ENCODE assay signal across 33 cellular contexts in genomic region chr5:91706785-91707520, GRCh38.
DNase-seq lines count a peak whose midpoint lies in the region; ATAC-seq and TF ChIP-seq lines count a peak whose summit lies in the region.
"Had no signal": no experiment of that assay in that cellular context is flagged by ENCODE, and none has a peak within 500 bp of the region (broad histone marks: within the 10 kb centered on the region; RNA-seq: fewer than 3 reads in every experiment).

No MANE protein-coding gene starts in this region.

- H3K27me3 ChIP-seq in ACC112 (ENCODE audit: insufficient read depth, low read length), result no peaks in the 10 kb centered on the region
- H3K27me3 ChIP-seq in SK-N-SH (ENCODE audit: insufficient read depth), result no peaks in the 10 kb centered on the region
- H3K27me3 ChIP-seq: pancreas had no signal

- H2AFZ ChIP-seq in ACC112 (ENCODE audit: low read length, unreplicated experiment) (no peak overlapping the region), SK-N-SH (ENCODE audit: low read depth) (peak overlapping the region; percentile 1; the same call in 1 of the 2 replicates)

- no peak overlapping the region for H3K4me3 Mint-ChIP-seq in progenitor cell of endocrine pancreas (ENCODE audit: low read depth)
- H3K4me3 Mint-ChIP-seq: activated CD4-positive, alpha-beta T cell treated with anti-CD3 and anti-CD28 coated beads for 36 hours; activated CD8-positive, alpha-beta T cell treated with anti-CD3 and anti-CD28 coated beads, Interleukin-2, amount 10 ng/mL, durations not matched to agents 7 days and 5 days; activated naive CD4-positive, alpha-beta T cell treated with anti-CD3 and anti-CD28 coated beads, Interleukin-2, amount 50 U/mL, for 24 hours; dendritic cell treated with granulocyte-macrophage colony-stimulating factor and Interleukin-4, amounts not matched to agents 40 ng/mL and 50 ng/mL, for 4 days; nephron progenitor cell; stimulated activated naive CD8-positive, alpha-beta T cell treated with anti-CD3 and anti-CD28 coated beads, Interleukin-15, Interleukin-2, amounts not matched to agents 100 ng/mL and 50 ng/mL, for 24 hours had no signal

- H3F3A ChIP-seq in SK-N-SH (replicated peaks; ENCODE audit: insufficient read depth), result peaks cover 17% of the 10 kb centered on the region

- no peaks in the 10 kb centered on the region for H3K9me2 ChIP-seq in SK-N-SH

- 3% methylated on average over 1 of the region's 1 CpG for WGBS in SK-N-SH (ENCODE audit: low lambda C conversion rate)

- no peaks in the 10 kb centered on the region for H3K36me3 Mint-ChIP-seq in progenitor cell of endocrine pancreas (ENCODE audit: insufficient read depth)
- H3K36me3 Mint-ChIP-seq: activated naive CD4-positive, alpha-beta T cell treated with anti-CD3 and anti-CD28 coated beads, Interleukin-2, amount 50 U/mL, for 24 hours had no signal

- H3K27ac Mint-ChIP-seq in progenitor cell of endocrine pancreas, result no peak overlapping the region
- H3K27ac Mint-ChIP-seq: activated CD4-positive, alpha-beta T cell treated with anti-CD3 and anti-CD28 coated beads for 36 hours; activated CD8-positive, alpha-beta T cell treated with anti-CD3 and anti-CD28 coated beads, Interleukin-2, amount 10 ng/mL, durations not matched to agents 7 days and 5 days; activated naive CD4-positive, alpha-beta T cell treated with anti-CD3 and anti-CD28 coated beads, Interleukin-2, amount 50 U/mL, for 24 hours; activated T-helper 2 cell treated with anti-CD3 and anti-CD28 coated beads, Interferon-gamma antibody, Interleukin-2, Interleukin-4, amounts not matched to agents 10 μg/mL and 5 μg/mL and 100 μg/mL, durations not matched to agents 14 hours and 24 hours and 36 hours; dendritic cell treated with granulocyte-macrophage colony-stimulating factor and Interleukin-4, amounts not matched to agents 40 ng/mL and 50 ng/mL, for 4 days; nephron progenitor cell; stimulated activated naive CD8-positive, alpha-beta T cell treated with anti-CD3 and anti-CD28 coated beads, Interleukin-15, Interleukin-2, amounts not matched to agents 100 ng/mL and 50 ng/mL, for 24 hours had no signal

- no peak; a peak in 2 of 4 replicates for TF ChIP-seq EP300 in SK-N-SH (IDR thresholded peaks at IDR 0.05; ENCODE audit: borderline replicate concordance in 1 of 2, low read depth in 1 of 2, low read length in 1 of 2)

- H4K20me1 ChIP-seq in SK-N-SH (ENCODE audit: insufficient read depth), result no peaks in the 10 kb centered on the region

- H3K9me3 Mint-ChIP-seq in progenitor cell of endocrine pancreas (ENCODE audit: low read depth), result no peaks in the 10 kb centered on the region
- H3K9me3 Mint-ChIP-seq: activated T-helper 2 cell treated with anti-CD3 and anti-CD28 coated beads, Interferon-gamma antibody, Interleukin-2, Interleukin-4, amounts not matched to agents 10 μg/mL and 5 μg/mL and 100 μg/mL, durations not matched to agents 14 hours and 24 hours and 36 hours; nephron progenitor cell; stimulated activated naive CD8-positive, alpha-beta T cell treated with anti-CD3 and anti-CD28 coated beads, Interleukin-15, Interleukin-2, amounts not matched to agents 100 ng/mL and 50 ng/mL, for 24 hours had no signal

- TF ChIP-seq CTCF in SK-N-SH (IDR thresholded peaks at IDR 0.05) (no peak), choroid plexus epithelial cell (conservative IDR thresholded peaks at IDR 0.05; ENCODE audit: low read depth, low read length) (no peak), progenitor cell of endocrine pancreas (IDR thresholded peaks at IDR 0.05; ENCODE audit: unreplicated experiment) (no peak)

- H3K4me3 ChIP-seq in ACC112 (ENCODE audit: low read depth, low read length) (no peak overlapping the region), SK-N-SH (ENCODE audit: low read depth in 2 of 2, low read length in 1 of 2) (no peak overlapping the region), choroid plexus epithelial cell (ENCODE audit: low read depth, low read length) (no peak overlapping the region)
- H3K4me3 ChIP-seq: pancreas, thoracic aorta had no signal

- no peak overlapping the region for H3K9ac ChIP-seq in SK-N-SH

- CTCF ChIA-PET in SK-N-SH (lab: Yijun Ruan, JAX), result no interaction called here

- POLR2A ChIA-PET in SK-N-SH (lab: Yijun Ruan, JAX), result interaction anchor here (0.6 kb wide), 1 partner anchor 1877 kb away, joined by 3 read pairs; no protein-coding TSS in a partner anchor

- H3K27me3 Mint-ChIP-seq in progenitor cell of endocrine pancreas, result no peaks in the 10 kb centered on the region
- H3K27me3 Mint-ChIP-seq: activated CD4-positive, alpha-beta T cell treated with anti-CD3 and anti-CD28 coated beads for 36 hours; dendritic cell treated with granulocyte-macrophage colony-stimulating factor and Interleukin-4, amounts not matched to agents 40 ng/mL and 50 ng/mL, for 4 days; stimulated activated naive CD8-positive, alpha-beta T cell treated with anti-CD3 and anti-CD28 coated beads, Interleukin-15, Interleukin-2, amounts not matched to agents 100 ng/mL and 50 ng/mL, for 24 hours had no signal

- TF ChIP-seq RAD21 in SK-N-SH (IDR thresholded peaks at IDR 0.05; ENCODE audit: low read length), result no peak

- H3K79me2 ChIP-seq in ACC112 (ENCODE audit: control insufficient read depth, insufficient read depth, low read length, unreplicated experiment) (no peaks in the 10 kb centered on the region), SK-N-SH (ENCODE audit: insufficient read depth) (no peaks in the 10 kb centered on the region)

- H3K4me1 ChIP-seq in ACC112 (ENCODE audit: control insufficient read depth, insufficient read depth, low read length, unreplicated experiment), result peaks cover 10% of the 10 kb centered on the region
- H3K4me1 ChIP-seq in SK-N-SH (ENCODE audit: control insufficient read depth in 1 of 2, insufficient read depth in 2 of 2, low read depth in 1 of 2, low read length in 1 of 2), result no peaks in the 10 kb centered on the region
- H3K4me1 ChIP-seq: pancreas had no signal

- no peaks in the 10 kb centered on the region for H3K4me1 Mint-ChIP-seq in progenitor cell of endocrine pancreas (ENCODE audit: low read depth)
- H3K4me1 Mint-ChIP-seq: activated CD4-positive, alpha-beta T cell treated with anti-CD3 and anti-CD28 coated beads for 36 hours; activated naive CD4-positive, alpha-beta T cell treated with anti-CD3 and anti-CD28 coated beads, Interleukin-2, amount 50 U/mL, for 24 hours; nephron progenitor cell had no signal

- H3K27ac ChIP-seq in ACC112 (ENCODE audit: low read depth, low read length) (peak overlapping the region; percentile 6; the same call in 1 of the 2 replicates), SK-N-SH (ENCODE audit: low read depth in 2 of 2, low read length in 1 of 2) (peak overlapping the region; percentile 59 to 83; a peak in 3 of 4 replicates)
- H3K27ac ChIP-seq: pancreas, thoracic aorta, VCaP had no signal

- H3K9me3 ChIP-seq in SK-N-SH, result no peaks in the 10 kb centered on the region
- H3K9me3 ChIP-seq: pancreas, thoracic aorta had no signal

- peak overlapping the region; percentile 10; the same call in 1 of the 2 replicates for H3K4me2 ChIP-seq in SK-N-SH

- H3K36me3 ChIP-seq in ACC112 (ENCODE audit: insufficient read depth, low read length) (no peaks in the 10 kb centered on the region), SK-N-SH (replicated peaks in 1 of 2; ENCODE audit: control insufficient read depth in 1 of 2, insufficient read depth in 2 of 2, low read length in 1 of 2) (no peaks in the 10 kb centered on the region)
- H3K36me3 ChIP-seq: pancreas, thoracic aorta had no signal

- no peak for ATAC-seq in GM18870 (IDR thresholded peaks at IDR 0.05; ENCODE audit: unreplicated experiment)
- ATAC-seq: activated CD4-positive, alpha-beta T cell treated with anti-CD3 and anti-CD28 coated beads for 36 hours; activated CD8-positive, alpha-beta T cell treated with anti-CD3 and anti-CD28 coated beads, Interleukin-2, amount 10 ng/mL, durations not matched to agents 7 days and 5 days; left colon; pancreas had no signal

- DNase-seq in SK-N-SH (no peak), choroid plexus epithelial cell (ENCODE audit: low read depth) (peak; percentile 36), iris pigment epithelial cell (ENCODE audit: low read depth) (peak; percentile 50), mucosa of gallbladder (ENCODE audit: low spot score) (no peak), progenitor cell of endocrine pancreas (ENCODE audit: low spot score, unreplicated experiment) (no peak), NCI-H1048 (lab: John Stamatoyannopoulos, UW) (no peak)
- DNase-seq: activated CD4-positive, alpha-beta T cell treated with anti-CD3 and anti-CD28 coated beads for 36 hours; activated CD8-positive, alpha-beta T cell treated with anti-CD3 and anti-CD28 coated beads, Interleukin-2, amount 10 ng/mL, durations not matched to agents 7 days and 5 days; activated T-cell treated with anti-CD3 and anti-CD28 coated beads for 4 hours; Calu3; DMS79 treated with DMSO at 0.1 percent for 48 hours; GF-D8; hypothalamus; left colon; mammary epithelial cell; NCI-H1417 treated with DMSO at 0.1 percent for 48 hours; NCI-H2081 treated with DMSO at 0.1 percent for 48 hours; NCI-H345; NCI-H69; nephron progenitor cell; pancreas; retina; Right ventricle myocardium superior; stimulated activated CD4-positive, alpha-beta T cell treated with anti-CD3 and anti-CD28 coated beads, Interleukin-2, amount 100 ng/mL, for 24 hours; T1000 had no signal

TF ChIP-seq in SK-N-SH, 30 proteins besides CTCF, POLR2A, EP300 and RAD21 (continues in another document):
- TF ChIP-seq TEAD4 (IDR thresholded peaks at IDR 0.05; ENCODE audit: borderline replicate concordance, insufficient read depth), result 0 out of 2 replicates have a peak, but pooled peaks have one; percentile 72
- TF ChIP-seq RFX5 (IDR thresholded peaks at IDR 0.05; ENCODE audit: low read length), result no peak
- TF ChIP-seq SIN3A (IDR thresholded peaks at IDR 0.05; ENCODE audit: borderline replicate concordance, low read depth, low read length), result 0 out of 2 replicates have a peak, but pooled peaks have one; percentile 51
- TF ChIP-seq MXI1 (IDR thresholded peaks at IDR 0.05; ENCODE audit: low read depth, low read length), result no peak
- TF ChIP-seq MEF2A (IDR thresholded peaks at IDR 0.05; ENCODE audit: borderline replicate concordance, low read depth), result no peak
- no peak for TF ChIP-seq IRF3 (IDR thresholded peaks at IDR 0.05; ENCODE audit: low read depth, low read length)
- TF ChIP-seq CHD2 (IDR thresholded peaks at IDR 0.05; ENCODE audit: low read length, partially characterized antibody), result no peak
- no peak; the same call in 1 of the 2 replicates for TF ChIP-seq GABPA (IDR thresholded peaks at IDR 0.05; ENCODE audit: low read depth)
- TF ChIP-seq JUND (IDR thresholded peaks at IDR 0.05), result peak; percentile 22; the same call in 1 of the 2 replicates

Comparison
In these comparisons a context has a peak if more than half of its experiments do, and no peak if none do; other contexts are left out.
1. DNase-seq: peak in choroid plexus epithelial cell (single experiment) and iris pigment epithelial cell (single experiment); none in SK-N-SH (single experiment), mucosa of gallbladder (single experiment), progenitor cell of endocrine pancreas (single experiment) and NCI-H1048 (single experiment).